Comparison of ENCODE assay signal across 23 cellular contexts in the genomic region with DNA sequence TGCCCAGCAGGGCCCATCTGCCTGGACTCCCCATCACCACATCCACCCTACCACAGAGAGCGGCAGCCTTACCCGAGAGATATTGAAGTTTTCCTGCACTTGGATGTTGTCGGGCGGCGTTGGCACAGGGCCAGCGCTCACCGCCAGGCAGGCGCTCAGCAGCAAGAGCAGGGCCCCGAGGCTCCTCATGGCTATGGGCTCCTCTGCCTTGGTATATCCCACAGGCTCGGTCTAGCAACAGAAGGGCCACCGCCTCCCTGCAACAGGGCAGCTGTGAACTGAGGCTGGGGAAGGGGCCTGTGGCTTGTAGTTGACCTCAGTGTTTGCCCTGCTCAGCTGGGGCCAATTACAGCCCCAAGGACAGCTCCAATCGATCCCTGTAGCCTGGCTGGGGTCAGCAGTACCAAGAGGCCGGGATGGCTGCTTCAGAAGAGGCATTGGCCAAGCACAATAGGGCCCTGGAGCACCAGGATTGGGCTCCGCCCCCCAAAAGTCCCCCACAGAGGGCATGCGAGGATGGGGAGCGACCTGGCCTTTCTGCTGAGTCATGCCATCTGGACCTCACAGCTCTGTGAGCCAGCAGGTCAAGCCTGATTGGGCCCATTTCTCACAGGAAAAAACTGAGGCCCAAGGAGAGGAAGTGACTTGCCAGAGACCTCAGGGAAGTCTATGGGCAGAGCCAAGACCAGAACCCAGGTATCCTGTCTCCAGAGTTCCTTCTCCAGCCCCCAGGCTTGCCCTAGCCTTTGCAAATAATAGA. TPM values are rescaled to one million over a fixed set of nuclear protein-coding genes. Genes with fewer than 3 reads are reported as not detected.
A peak's percentile ranks its signal among the peaks of the same experiment; 100 is the strongest.
DNase-seq lines count a peak whose midpoint lies in the region; ATAC-seq and TF ChIP-seq lines count a peak whose summit lies in the region.
"Had no signal": no experiment of that assay in that cellular context is flagged by ENCODE, and none has a peak within 500 bp of the region (broad histone marks: within the 10 kb centered on the region; RNA-seq: fewer than 3 reads in every experiment).

A gene (minus strand): TSS at position 280 of the 760 bp plus-strand sequence. CDS start 91 bp downstream, at position 189.

- TF ChIP-seq CTCF in body of pancreas (IDR thresholded peaks at IDR 0.05): no peak
- no peak for TF ChIP-seq CTCF in nephron (IDR thresholded peaks at IDR 0.05; ENCODE audit: unreplicated experiment in 3 of 3)
- TF ChIP-seq CTCF in GM10266 (IDR thresholded peaks at IDR 0.05; ENCODE audit: control insufficient read depth, insufficient read depth, low read depth, missing control alignments): no peak

- H3K27ac ChIP-seq in BLaER1 treated with 17β-estradiol and CSF1 and Interleukin-3, amounts not matched to agents 10 nM and 100 nM: peak within 1 kb of the TSS in 5 of 11 experiments; percentile 14 to 62 (median 29); a peak in 9 of 22 replicates
- peak within 1 kb of the TSS; percentile 32 to 72 (median 60) for H3K27ac ChIP-seq in body of pancreas
- no peak within 1 kb of the TSS for H3K27ac ChIP-seq in CD4-positive, alpha-beta memory T cell (ENCODE audit: low read depth, low read length)
- H3K27ac ChIP-seq: brain microvascular endothelial cell, SJSA1, thoracic aorta had no signal

- WGBS in body of pancreas, 2 donors: 9 to 28% methylated on average over 6 to 16 of the region's 16 CpGs

- no peaks in the 10 kb centered on the region for H4K20me1 ChIP-seq in BLaER1 treated with 17β-estradiol and CSF1 and Interleukin-3, amounts not matched to agents 10 nM and 100 nM

- peaks cover 11 to 53% (median 33%) of the 10 kb centered on the region in 10 experiments; a peak in 18 of 20 replicates for H3K4me1 ChIP-seq in BLaER1 treated with 17β-estradiol and CSF1 and Interleukin-3, amounts not matched to agents 10 nM and 100 nM
- H3K4me1 ChIP-seq in body of pancreas: peaks cover 64% of the 10 kb centered on the region
- no peaks in the 10 kb centered on the region for H3K4me1 ChIP-seq in CD4-positive, alpha-beta memory T cell (ENCODE audit: insufficient read depth, low read length)
- H3K4me1 ChIP-seq: SJSA1 had no signal

- POLR2A ChIA-PET in CD4-positive, alpha-beta memory T cell (lab: Charles Lee; ENCODE audit: partially characterized antibody): no interaction called here

- no peaks in the 10 kb centered on the region for H3K36me3 Mint-ChIP-seq in nephron (ENCODE audit: low read depth)
- no peaks in the 10 kb centered on the region for H3K36me3 Mint-ChIP-seq in CD4-positive, alpha-beta memory T cell
- H3K36me3 Mint-ChIP-seq: immature natural killer cell, mesothelial cell of epicardium had no signal

- peaks cover 2% of the 10 kb centered on the region for H3K9me3 Mint-ChIP-seq in nephron
- peaks cover 0 to 2% (median 0%) of the 10 kb centered on the region in 8 donors for H3K9me3 Mint-ChIP-seq in CD4-positive, alpha-beta memory T cell
- H3K9me3 Mint-ChIP-seq: immature natural killer cell, mesothelial cell of epicardium had no signal

- H3K9ac ChIP-seq in BLaER1 treated with 17β-estradiol and CSF1 and Interleukin-3, amounts not matched to agents 10 nM and 100 nM: peak within 1 kb of the TSS in 1 of 11 experiments; percentile 29; a peak in 2 of 22 replicates

- intact Hi-C loops in body of pancreas (cut with DNase I): no loop called here
- intact Hi-C loops in CD4-positive, alpha-beta memory T cell (cut with micrococcal nuclease): no loop called here

- peaks cover 28% of the 10 kb centered on the region for H3K27me3 Mint-ChIP-seq in nephron (ENCODE audit: low read depth)
- peaks cover 12 to 20% of the 10 kb centered on the region in 2 donors for H3K27me3 Mint-ChIP-seq in CD4-positive, alpha-beta memory T cell

- TF ChIP-seq POLR2A in body of pancreas (IDR thresholded peaks at IDR 0.05): peak in 1 of 3 donors; percentile 31

- ATAC-seq in body of pancreas: peak; percentile 24
- no peak for ATAC-seq in HG03432 (IDR thresholded peaks at IDR 0.05; ENCODE audit: unreplicated experiment)

- CTCF ChIA-PET in CD4-positive, alpha-beta memory T cell (lab: Charles Lee; ENCODE audit: partially characterized antibody): interaction anchor here (1.3 kb wide), 1 partner anchor 213 kb away, joined by 6 read pairs; no protein-coding TSS in a partner anchor

- no peak within 1 kb of the TSS for H3K4me3 ChIP-seq in BLaER1 treated with 17β-estradiol and CSF1 and Interleukin-3, amounts not matched to agents 10 nM and 100 nM
- no peak within 1 kb of the TSS for H3K4me3 ChIP-seq in body of pancreas
- no peak within 1 kb of the TSS for H3K4me3 ChIP-seq in CD4-positive, alpha-beta memory T cell (ENCODE audit: low read length in 2 of 2)
- H3K4me3 ChIP-seq: SJSA1, thoracic aorta had no signal

- DNase-seq in HT1080 (ENCODE audit: low read depth): peak; percentile 14
- peak; percentile 56 to 71 (median 66) for DNase-seq in body of pancreas
- no peak for DNase-seq in middle frontal gyrus (ENCODE audit: extremely low spot score, low spot score)
- DNase-seq in GM10266 (ENCODE audit: extremely low spot score): no peak
- no peak for DNase-seq in CD4-positive, alpha-beta memory T cell
- DNase-seq: activated CD8-positive, alpha-beta memory T cell treated with anti-CD3 and anti-CD28 coated beads for 24 hours; activated gamma-delta T cell treated with Interleukin-2 at 50 U/mL for 16 hours; brain microvascular endothelial cell; effector memory CD4-positive, alpha-beta T cell; foreskin melanocyte; immature natural killer cell; Kasumi-1; NCI-H187; NK-92 treated with Interleukin-12 subunit alpha and Interleukin-12 subunit beta, amount 100 ng/mL, for 24 hours; stimulated activated CD4-positive, alpha-beta T cell treated with anti-CD3 and anti-CD28 coated beads, Interleukin-12 subunit alpha, Interleukin-12 subunit beta, amount 100 ng/mL, for 4 hours had no signal

- H3K4me3 Mint-ChIP-seq in nephron: no peak within 1 kb of the TSS
- H3K4me3 Mint-ChIP-seq in CD4-positive, alpha-beta memory T cell: no peak within 1 kb of the TSS
- H3K4me3 Mint-ChIP-seq: immature natural killer cell, mesothelial cell of epicardium had no signal

- H3K27me3 ChIP-seq in BLaER1 treated with 17β-estradiol and CSF1 and Interleukin-3, amounts not matched to agents 10 nM and 100 nM: no peaks in the 10 kb centered on the region
- no peaks in the 10 kb centered on the region for H3K27me3 ChIP-seq in body of pancreas
- no peaks in the 10 kb centered on the region for H3K27me3 ChIP-seq in CD4-positive, alpha-beta memory T cell (ENCODE audit: insufficient read depth, low read length)
- H3K27me3 ChIP-seq: SJSA1 had no signal

- peaks cover 11% of the 10 kb centered on the region for H3K4me1 Mint-ChIP-seq in nephron
- peaks cover 0 to 6% (median 3%) of the 10 kb centered on the region in 4 donors for H3K4me1 Mint-ChIP-seq in CD4-positive, alpha-beta memory T cell
- H3K4me1 Mint-ChIP-seq: immature natural killer cell, mesothelial cell of epicardium had no signal

- H3K4me2 ChIP-seq in BLaER1 treated with 17β-estradiol and CSF1 and Interleukin-3, amounts not matched to agents 10 nM and 100 nM: peak within 1 kb of the TSS; percentile 9 to 66 (median 48); a peak in 19 of 22 replicates

- no peaks in the 10 kb centered on the region for H3K36me3 ChIP-seq in BLaER1 treated with 17β-estradiol and CSF1 and Interleukin-3, amounts not matched to agents 10 nM and 100 nM
- no peaks in the 10 kb centered on the region for H3K36me3 ChIP-seq in body of pancreas (replicated peaks in 1 of 2; ENCODE audit: insufficient read depth in 1 of 2, low read depth in 2 of 2)
- H3K36me3 ChIP-seq in CD4-positive, alpha-beta memory T cell (ENCODE audit: insufficient read depth, low read length): no peaks in the 10 kb centered on the region
- H3K36me3 ChIP-seq: brain microvascular endothelial cell, SJSA1, thoracic aorta had no signal

- peaks cover 0 to 7% (median 0%) of the 10 kb centered on the region in 11 experiments; a peak in 1 of 22 replicates for H3K9me3 ChIP-seq in BLaER1 treated with 17β-estradiol and CSF1 and Interleukin-3, amounts not matched to agents 10 nM and 100 nM (replicated peaks in 1 of 11)
- no peaks in the 10 kb centered on the region for H3K9me3 ChIP-seq in body of pancreas
- no peaks in the 10 kb centered on the region for H3K9me3 ChIP-seq in CD4-positive, alpha-beta memory T cell (ENCODE audit: control insufficient read depth in 1 of 2, low read length in 2 of 2)
- H3K9me3 ChIP-seq: SJSA1, thoracic aorta had no signal

- H3K27ac Mint-ChIP-seq in nephron: peak within 1 kb of the TSS; percentile 33 to 71 (median 56)
- H3K27ac Mint-ChIP-seq in CD4-positive, alpha-beta memory T cell: peak within 1 kb of the TSS in 1 of 7 donors; percentile 21
- H3K27ac Mint-ChIP-seq: immature natural killer cell, mesothelial cell of epicardium had no signal

RNA-seq across cellular contexts. Expression of the gene that starts here (rescaled TPM):
- total RNA-seq in HT1080 (2014; rRNA removed; shearing (Covaris generic)): 0.30 and 0.47 TPM in 2 replicates
- polyA plus RNA-seq in HT1080 (2015; cell fraction: cytosol; rRNA removed): 0.16 TPM in 1 of 2 replicates, not detected in the other
- polyA plus RNA-seq in HT1080 (2015; cell fraction: nucleus; rRNA removed): 0.25 TPM in 1 of 2 replicates, not detected in the other
- total RNA-seq in body of pancreas: 100 to 1,000 TPM in 1 of 2 donors, 10 to 100 TPM in 1; 53.4 to 307 TPM
- not detected for total RNA-seq in CD4-positive, alpha-beta memory T cell
- not detected for polyA plus RNA-seq in CD4-positive, alpha-beta memory T cell
- total RNA-seq: G401, osteocyte, thoracic aorta had no signal
- polyA plus RNA-seq: immature natural killer cell had no signal

Comparison
In these comparisons a context has a peak if more than half of its experiments do, and no peak if none do; other contexts are left out.
1. RNA of the gene that starts here (total RNA-seq): 53.4 to 307 TPM in body of pancreas; 0.30 to 0.47 TPM in HT1080 and not detected in CD4-positive, alpha-beta memory T cell; every median in the first group is over 10 times any median in the second.
2. Peak in DNase-seq in HT1080; RNA of the gene not detected or under 1 TPM.
3. DNase-seq: peak in body of pancreas (4 of 4); none in middle frontal gyrus (single experiment), GM10266 (single experiment) and CD4-positive, alpha-beta memory T cell (0 of 5).